ENCODE assay signal across 16 cellular contexts in genomic region chr6:138410048-138410735, GRCh38. TPM values are rescaled to one million over a fixed set of nuclear protein-coding genes. Genes with fewer than 3 reads are reported as not detected.
DNase-seq lines count a peak whose midpoint lies in the region; ATAC-seq and TF ChIP-seq lines count a peak whose summit lies in the region.
"Had no signal": no experiment of that assay in that cellular context is flagged by ENCODE, and none has a peak within 500 bp of the region (broad histone marks: within the 10 kb centered on the region; RNA-seq: fewer than 3 reads in every experiment).

No MANE protein-coding gene starts in this region.

- intact Hi-C loops in left lung (cut with DNase I) (no loop called here), sigmoid colon (cut with DNase I) (no loop called here)

- H3K27me3 ChIP-seq in left lung (no peaks in the 10 kb centered on the region), sigmoid colon (no peaks in the 10 kb centered on the region)
- H3K27me3 ChIP-seq: BLaER1, foreskin keratinocyte had no signal

- in situ Hi-C loops in astrocyte of the spinal cord (cut with HindIII; ENCODE audit: low sequenced_read_pairs) = no loop called here

- no peak for TF ChIP-seq CTCF in 22Rv1 (IDR thresholded peaks at IDR 0.05)
- TF ChIP-seq CTCF in astrocyte of the spinal cord (IDR thresholded peaks at IDR 0.05; ENCODE audit: low read depth, low read length) = no peak
- no peak for TF ChIP-seq CTCF in left lung (IDR thresholded peaks at IDR 0.05)
- TF ChIP-seq CTCF in sigmoid colon (IDR thresholded peaks at IDR 0.05) = no peak

- ATAC-seq in left lung = peak; percentile 45

- no peak for TF ChIP-seq EP300 in sigmoid colon (IDR thresholded peaks at IDR 0.05)

- H3K36me3 ChIP-seq in left lung (peaks cover 0 to 82% of the 10 kb centered on the region in 2 donors), sigmoid colon (peaks cover 0 to 92% (median 46%) of the 10 kb centered on the region in 4 donors)

- H3K4me3 ChIP-seq in astrocyte of the spinal cord (ENCODE audit: low read depth, low read length) = no peak overlapping the region
- H3K4me3 ChIP-seq in left lung = no peak overlapping the region
- H3K4me3 ChIP-seq in sigmoid colon = no peak overlapping the region
- H3K4me3 ChIP-seq: BLaER1 had no signal

- no peak for TF ChIP-seq POLR2A in sigmoid colon (IDR thresholded peaks at IDR 0.05)

- WGBS in sigmoid colon, 2 donors = 86 to 89% methylated on average over 8 of the region's 8 CpGs

- peak overlapping the region; percentile 89; the same call in 1 of the 2 replicates for H3K27ac ChIP-seq in 22Rv1
- H3K27ac ChIP-seq in left lung = peak overlapping the region in 1 of 2 donors; percentile 50
- H3K27ac ChIP-seq in sigmoid colon = peak overlapping the region in 2 of 4 donors; percentile 3 to 19
- H3K27ac ChIP-seq: BLaER1 had no signal

- peak; percentile 29 for DNase-seq in LHCN-M2 (ENCODE audit: low read depth)
- peak; percentile 31 for DNase-seq in astrocyte of the spinal cord (ENCODE audit: low read depth, low spot score)
- no peak for DNase-seq in left lung
- DNase-seq in stimulated activated CD4-positive, alpha-beta T cell treated with anti-CD3 and anti-CD28 coated beads, Interleukin-4, amount 100 ng/mL, for 24 hours = no peak
- no peak for DNase-seq in NCI-H748 (lab: John Stamatoyannopoulos, UW; ENCODE audit: unreplicated experiment)
- DNase-seq in sigmoid colon = no peak
- DNase-seq in activated CD8-positive, alpha-beta memory T cell treated with anti-CD3 and anti-CD28 coated beads, Interleukin-2, amount 50 U/mL, for 4 hours = no peak
- DNase-seq: NCI-H1436, NCI-H82 had no signal

- no peaks in the 10 kb centered on the region for H3K9me3 ChIP-seq in left lung
- no peaks in the 10 kb centered on the region for H3K9me3 ChIP-seq in sigmoid colon
- H3K9me3 ChIP-seq: BLaER1 had no signal

- peaks cover 0 to 30% of the 10 kb centered on the region in 2 donors for H3K4me1 ChIP-seq in left lung
- peaks cover 0 to 12% (median 6%) of the 10 kb centered on the region in 4 donors for H3K4me1 ChIP-seq in sigmoid colon

RNA-seq across cellular contexts. Expression of gene HEBP2, which starts 6.2 kb away (rescaled TPM):
- total RNA-seq in LHCN-M2 (2014; rRNA removed) (21.9 and 24.8 TPM in 2 replicates), left lung (10 to 100 TPM; 47.6 to 50.0 TPM), sigmoid colon (10 to 100 TPM; 46.3 to 75.3 (median 65.5) TPM)
- 35.6 TPM for polyA plus RNA-seq in LHCN-M2 (2012)
- polyA plus RNA-seq in sigmoid colon = 10 to 100 TPM; 16.6 to 21.0 (median 19.4) TPM

RNA-seq across cellular contexts. Expression of gene SMIM28, which starts 32.5 kb away (rescaled TPM):
- not detected in 2 replicates for total RNA-seq in LHCN-M2 (2014; rRNA removed)
- polyA plus RNA-seq in LHCN-M2 (2012) = not detected
- not detected for total RNA-seq in left lung
- 1 to 10 TPM in 3 of 4 donors, under 1 TPM in 1; 0.66 to 5.3 (median 3.8) TPM for total RNA-seq in sigmoid colon
- polyA plus RNA-seq in sigmoid colon = 1 to 10 TPM in 1 of 3 donors, not detected in 2; 5.0 TPM
- total RNA-seq: astrocyte; foreskin keratinocyte; lower leg skin; pulmonary artery endothelial cell; T-helper 1 cell treated with Interleukin-12 subunit alpha and Interleukin-12 subunit beta and Interleukin-4 antibody, amounts not matched to agents 30 ng/mL and 1 ng/mL, for 36 hours had no signal
- polyA plus RNA-seq: foreskin keratinocyte had no signal

Comparison
In these comparisons a context has a peak if more than half of its experiments do, and no peak if none do; other contexts are left out.
1. DNase-seq: peak in LHCN-M2 (single experiment) and astrocyte of the spinal cord (single experiment); none in left lung (0 of 2), stimulated activated CD4-positive, alpha-beta T cell treated with anti-CD3 and anti-CD28 coated beads, Interleukin-4, amount 100 ng/mL, for 24 hours (single experiment), NCI-H748 (single experiment), sigmoid colon (single experiment) and activated CD8-positive, alpha-beta memory T cell treated with anti-CD3 and anti-CD28 coated beads, Interleukin-2, amount 50 U/mL, for 4 hours (single experiment).